26 cellular contexts compared by ENCODE assay signal in the genomic region with DNA sequence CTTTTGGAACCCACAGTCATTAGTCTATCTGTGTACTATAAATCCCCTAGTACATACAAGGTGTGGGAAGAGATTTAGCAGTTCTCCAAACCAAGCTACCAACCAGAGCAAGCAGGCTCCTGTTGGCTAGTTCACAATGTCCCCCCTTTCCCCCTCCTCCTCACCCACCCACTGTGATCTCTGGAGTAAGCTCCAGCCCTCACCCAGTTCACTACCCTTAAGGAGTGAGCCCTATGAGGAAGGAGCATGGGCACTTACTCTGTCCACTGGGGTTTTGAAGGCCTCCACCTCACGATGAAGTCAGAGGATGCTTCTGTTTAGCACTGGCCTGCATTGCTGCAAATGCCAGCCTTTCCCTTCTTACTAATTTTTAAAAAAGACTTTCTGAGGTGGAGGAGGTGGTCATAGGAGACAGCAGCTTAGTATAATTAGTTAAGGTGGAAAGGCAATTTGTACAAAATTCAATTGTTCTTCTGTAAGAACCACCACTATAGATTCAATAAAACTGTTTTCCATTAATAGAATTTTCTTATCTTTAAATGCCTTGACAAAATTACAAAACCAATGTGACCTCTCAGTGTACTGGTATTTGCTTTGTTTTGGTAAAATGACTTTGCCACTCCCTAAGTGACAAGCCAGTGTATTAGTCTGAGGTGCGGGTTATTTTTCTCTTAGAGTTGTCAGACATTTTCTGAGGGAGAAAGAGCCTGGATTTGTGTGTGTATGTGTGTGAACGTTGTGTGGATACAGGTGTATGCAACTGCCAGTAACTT.
"Had no signal": no experiment of that assay in that cellular context is flagged by ENCODE, and none has a peak within 500 bp of the region (broad histone marks: within the 10 kb centered on the region; RNA-seq: fewer than 3 reads in every experiment).

No MANE protein-coding gene starts in this region.

- H3K27ac Mint-ChIP-seq: activated CD4-positive, alpha-beta memory T cell treated with anti-CD3 and anti-CD28 coated beads for 36 hours; activated naive CD4-positive, alpha-beta T cell treated with anti-CD3 and anti-CD28 coated beads, Interleukin-2, amount 50 U/mL, for 24 hours; endodermal cell; natural killer cell treated with Interleukin-12 subunit alpha and Interleukin-12 subunit beta and Interleukin-15 and Interleukin-18, amount 100 ng/mL, for 72 hours; T-helper 17 cell had no signal

- H3K27ac ChIP-seq: brain microvascular endothelial cell, epithelial cell of prostate, foreskin keratinocyte, hepatocyte, pancreas, sigmoid colon, SK-N-MC, tibial nerve had no signal

- H3K4me1 ChIP-seq: foreskin keratinocyte, tibial nerve had no signal

- ATAC-seq: foreskin keratinocyte; left lobe of liver; natural killer cell treated with Interleukin-12 subunit alpha and Interleukin-12 subunit beta and Interleukin-15 and Interleukin-18, amount 100 ng/mL, for 72 hours; stimulated activated naive CD8-positive, alpha-beta T cell treated with anti-CD3 and anti-CD28 coated beads, Interleukin-15, Interleukin-2, amounts not matched to agents 100 U/mL and 50 U/mL, for 24 hours; T-helper 17 cell had no signal

- H3K9me3 Mint-ChIP-seq: activated CD4-positive, alpha-beta memory T cell treated with anti-CD3 and anti-CD28 coated beads for 36 hours; activated naive CD4-positive, alpha-beta T cell treated with anti-CD3 and anti-CD28 coated beads, Interleukin-2, amount 50 U/mL, for 24 hours; central memory CD8-positive, alpha-beta T cell; immature natural killer cell had no signal

- H3K4me1 Mint-ChIP-seq: immature natural killer cell had no signal

- H3K27me3 Mint-ChIP-seq: activated CD4-positive, alpha-beta memory T cell treated with anti-CD3 and anti-CD28 coated beads for 36 hours; activated naive CD4-positive, alpha-beta T cell treated with anti-CD3 and anti-CD28 coated beads, Interleukin-2, amount 50 U/mL, for 24 hours; central memory CD8-positive, alpha-beta T cell; natural killer cell treated with Interleukin-12 subunit alpha and Interleukin-12 subunit beta and Interleukin-15 and Interleukin-18, amount 100 ng/mL, for 72 hours; T-helper 17 cell had no signal

- DNase-seq: activated CD4-positive, alpha-beta memory T cell treated with anti-CD3 and anti-CD28 coated beads for 36 hours; activated CD4-positive, alpha-beta T cell treated with anti-CD3 and anti-CD28 coated beads for 4 hours; activated CD4-positive, CD25-positive, alpha-beta regulatory T cell; activated effector memory CD4-positive, alpha-beta T cell treated with anti-CD3 and anti-CD28 coated beads, Interleukin-2, amount 50 U/mL, for 16 hours; activated T-cell treated with anti-CD3 and anti-CD28 coated beads, Interleukin-2, amount 50 U/mL, for 48 hours; aorta; brain microvascular endothelial cell; endodermal cell; foreskin keratinocyte; immature natural killer cell; pancreas; sigmoid colon; stimulated activated CD4-positive, alpha-beta T cell treated with anti-CD3 and anti-CD28 coated beads, Interleukin-2, amount 100 ng/mL, for 48 hours; stimulated activated CD8-positive, alpha-beta memory T cell treated with anti-CD3 and anti-CD28 coated beads, Interleukin-4, amount 100 ng/mL, for 48 hours; stimulated activated naive CD8-positive, alpha-beta T cell treated with anti-CD3 and anti-CD28 coated beads, Interleukin-15, Interleukin-2, amounts not matched to agents 100 U/mL and 50 U/mL, for 24 hours; SW 1271; T-helper 17 cell had no signal

- H3K9me3 ChIP-seq: pancreas, sigmoid colon, tibial nerve had no signal

- H3K4me3 Mint-ChIP-seq: activated CD4-positive, alpha-beta memory T cell treated with anti-CD3 and anti-CD28 coated beads for 36 hours; activated naive CD4-positive, alpha-beta T cell treated with anti-CD3 and anti-CD28 coated beads, Interleukin-2, amount 50 U/mL, for 24 hours; central memory CD8-positive, alpha-beta T cell; endodermal cell; immature natural killer cell; natural killer cell treated with Interleukin-12 subunit alpha and Interleukin-12 subunit beta and Interleukin-15 and Interleukin-18, amount 100 ng/mL, for 72 hours; T-helper 17 cell had no signal

- H3K36me3 Mint-ChIP-seq: natural killer cell treated with Interleukin-12 subunit alpha and Interleukin-12 subunit beta and Interleukin-15 and Interleukin-18, amount 100 ng/mL, for 72 hours had no signal

- H3K36me3 ChIP-seq: brain microvascular endothelial cell, pancreas, sigmoid colon, tibial nerve had no signal

- H3K4me3 ChIP-seq: hepatocyte, pancreas, sigmoid colon, SK-N-MC, smooth muscle cell, tibial nerve had no signal
